In the genomic region with DNA sequence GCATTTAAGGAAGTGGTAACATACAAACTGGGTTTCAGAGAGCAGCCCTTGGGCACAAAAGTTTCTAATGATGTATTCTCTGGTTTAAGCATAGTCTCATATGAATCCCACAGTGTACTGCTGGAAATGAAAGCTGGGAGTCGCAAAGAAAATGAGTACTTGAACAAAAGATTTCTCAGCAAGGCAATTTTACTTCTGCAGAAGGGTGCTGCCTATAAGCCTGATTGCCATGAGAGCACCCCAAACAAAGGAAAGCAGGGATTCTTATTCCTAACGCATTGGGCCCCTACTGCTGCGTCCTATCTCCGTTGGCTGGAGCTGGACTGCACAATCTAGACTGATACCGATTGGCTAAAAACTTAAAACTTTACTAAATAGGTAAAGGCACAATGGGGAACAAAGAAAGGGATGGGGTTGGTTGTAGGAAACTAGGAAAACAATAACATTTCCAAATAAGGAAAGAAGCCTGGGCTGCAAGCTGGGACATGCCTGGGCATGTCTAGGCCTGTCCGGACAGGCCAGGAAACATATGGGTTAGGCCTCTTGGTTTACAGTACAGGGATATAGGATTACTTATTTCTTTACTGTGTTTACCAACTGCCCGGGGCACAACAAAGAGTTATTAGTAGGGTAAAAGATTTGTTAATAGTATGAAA, we compare ENCODE assay signal across 1 cellular context.
TF ChIP-seq lines count a peak whose summit lies in the region.

No MANE protein-coding gene starts in this region.

TF ChIP-seq in IMR-90, 13 proteins besides CTCF, POLR2A, EP300 and RAD21:
- TF ChIP-seq BHLHE40 (IDR thresholded peaks at IDR 0.05; ENCODE audit: low read depth, low read length) (no peak), MXI1 (IDR thresholded peaks at IDR 0.05; ENCODE audit: borderline replicate concordance, low read depth, low read length) (no peak), MAFK (IDR thresholded peaks at IDR 0.05; ENCODE audit: low read depth, low read length) (no peak), MAZ (IDR thresholded peaks at IDR 0.05; ENCODE audit: borderline replicate concordance, low read depth, low read length) (no peak), NFE2L2 (IDR thresholded peaks at IDR 0.05; ENCODE audit: low read depth, low read length) (no peak), CHD1 (IDR thresholded peaks at IDR 0.05; ENCODE audit: low read depth, low read length) (no peak), FOS (IDR thresholded peaks at IDR 0.05; ENCODE audit: low read depth, low read length) (no peak), CEBPB (IDR thresholded peaks at IDR 0.05; ENCODE audit: low read depth, low read length) (no peak), RFX5 (IDR thresholded peaks at IDR 0.05; ENCODE audit: low read depth, low read length) (no peak), SMC3 (IDR thresholded peaks at IDR 0.05; ENCODE audit: low read depth, low read length) (no peak), RCOR1 (IDR thresholded peaks at IDR 0.05; ENCODE audit: insufficient replicate concordance, low read length) (no peak)
- TF ChIP-seq, protein P1, sequence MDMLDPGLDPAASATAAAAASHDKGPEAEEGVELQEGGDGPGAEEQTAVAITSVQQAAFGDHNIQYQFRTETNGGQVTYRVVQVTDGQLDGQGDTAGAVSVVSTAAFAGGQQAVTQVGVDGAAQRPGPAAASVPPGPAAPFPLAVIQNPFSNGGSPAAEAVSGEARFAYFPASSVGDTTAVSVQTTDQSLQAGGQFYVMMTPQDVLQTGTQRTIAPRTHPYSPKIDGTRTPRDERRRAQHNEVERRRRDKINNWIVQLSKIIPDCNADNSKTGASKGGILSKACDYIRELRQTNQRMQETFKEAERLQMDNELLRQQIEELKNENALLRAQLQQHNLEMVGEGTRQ (IDR thresholded peaks at IDR 0.05; ENCODE audit: low read depth, low read length) = no peak
- TF ChIP-seq, protein P2, sequence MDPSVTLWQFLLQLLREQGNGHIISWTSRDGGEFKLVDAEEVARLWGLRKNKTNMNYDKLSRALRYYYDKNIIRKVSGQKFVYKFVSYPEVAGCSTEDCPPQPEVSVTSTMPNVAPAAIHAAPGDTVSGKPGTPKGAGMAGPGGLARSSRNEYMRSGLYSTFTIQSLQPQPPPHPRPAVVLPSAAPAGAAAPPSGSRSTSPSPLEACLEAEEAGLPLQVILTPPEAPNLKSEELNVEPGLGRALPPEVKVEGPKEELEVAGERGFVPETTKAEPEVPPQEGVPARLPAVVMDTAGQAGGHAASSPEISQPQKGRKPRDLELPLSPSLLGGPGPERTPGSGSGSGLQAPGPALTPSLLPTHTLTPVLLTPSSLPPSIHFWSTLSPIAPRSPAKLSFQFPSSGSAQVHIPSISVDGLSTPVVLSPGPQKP (IDR thresholded peaks at IDR 0.05; ENCODE audit: borderline replicate concordance, low read depth, low read length) = no peak
